In the genomic region with DNA sequence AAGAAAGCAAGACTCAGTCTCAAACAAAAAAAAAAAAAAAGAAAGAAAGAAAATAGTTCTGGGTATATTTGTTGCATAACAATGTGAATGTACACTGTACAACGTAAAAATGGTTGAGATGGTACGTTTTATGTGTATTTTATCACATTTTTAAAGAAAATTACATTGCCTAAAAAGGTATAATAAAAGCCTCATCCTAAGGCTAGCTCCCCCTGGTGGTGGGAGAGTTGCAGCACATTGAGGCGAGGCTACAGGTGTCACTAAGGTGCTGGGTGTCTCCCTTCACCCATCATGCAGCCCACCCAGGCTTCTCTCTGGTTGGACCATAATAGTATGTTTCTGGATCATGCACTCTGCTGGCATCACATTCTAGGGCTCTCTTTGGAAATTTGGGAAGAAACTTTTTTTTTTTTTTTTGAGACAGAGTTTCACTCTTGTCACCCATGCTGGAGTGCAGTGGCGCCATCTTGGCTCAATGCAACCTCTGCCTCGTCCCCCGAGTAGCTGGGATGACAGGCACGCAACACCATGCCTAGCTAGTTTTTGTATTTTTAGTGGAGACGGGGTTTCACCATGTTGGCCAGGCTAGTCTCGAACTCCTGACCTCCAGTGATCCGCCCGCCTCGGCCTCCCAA, we compare ENCODE assay signal across 8 cellular contexts. TPM values are rescaled to one million over a fixed set of nuclear protein-coding genes. Genes with fewer than 3 reads are reported as not detected.
DNase-seq lines count a peak whose midpoint lies in the region; ATAC-seq, FAIRE-seq and TF ChIP-seq lines count a peak whose summit lies in the region.

No MANE protein-coding gene starts in this region.

- DNase-seq in D721Med (ENCODE audit: insufficient read length, low spot score) (no peak), HUDEP-2 (lab: John Stamatoyannopoulos, UW; ENCODE audit: unreplicated experiment in 76 of 76) (peak in 62 of 76 experiments; percentile 2 to 63 (median 36)), T-helper 22 cell (ENCODE audit: low read depth) (peak; percentile 61), astrocyte of the hippocampus (ENCODE audit: low read depth, low spot score) (peak; percentile 66), kidney (no peak)
- peak; percentile 73 for DNase-seq in stimulated activated CD4-positive, alpha-beta T cell treated with anti-CD3 and anti-CD28 coated beads, Interleukin-4, amount 100 ng/mL, for 4 hours

- H3K4me3 ChIP-seq in kidney (ENCODE audit: low read length in 2 of 2), result no peak overlapping the region

- FAIRE-seq in D721Med (lab: Jason Lieb, UNC), result no peak
- FAIRE-seq in kidney (lab: Jason Lieb, UNC), result no peak

- H3K9me3 ChIP-seq in kidney (ENCODE audit: control insufficient read depth in 1 of 2, low read length in 2 of 2), result no peaks in the 10 kb centered on the region

- H3K4me1 ChIP-seq in kidney (ENCODE audit: control insufficient read depth in 1 of 2, insufficient read depth in 1 of 2, low read depth in 1 of 2, low read length in 2 of 2), result peaks cover 0 to 2% of the 10 kb centered on the region in 2 donors

- TF ChIP-seq CTCF in D721Med (IDR thresholded peaks at IDR 0.05; ENCODE audit: insufficient read depth, missing control alignments) (peak; percentile 73), kidney (IDR thresholded peaks at IDR 0.05; ENCODE audit: borderline replicate concordance, extremely low read depth, insufficient read depth) (peak; percentile 73)

- intact Hi-C loops in kidney (cut with DNase I), result no loop called here

- ATAC-seq in HG03460 (IDR thresholded peaks at IDR 0.05; ENCODE audit: unreplicated experiment), result no peak
- no peak for ATAC-seq in HG02763 (IDR thresholded peaks at IDR 0.05; ENCODE audit: unreplicated experiment)

- H3K9ac ChIP-seq in kidney (ENCODE audit: low read length in 2 of 2), result no peak overlapping the region

- no peak overlapping the region for H3K27ac ChIP-seq in kidney (ENCODE audit: low read depth in 2 of 2, low read length in 2 of 2)

- no peaks in the 10 kb centered on the region for H3K36me3 ChIP-seq in kidney (ENCODE audit: control insufficient read depth in 1 of 2, insufficient read depth in 2 of 2, low read length in 2 of 2)

RNA-seq across cellular contexts. Expression of a gene that starts 12.4 kb away (rescaled TPM):
- total RNA-seq in kidney, result 249 TPM
- polyA plus RNA-seq in kidney (ENCODE audit: insufficient read depth, low read depth, low replicate concordance), result 216 TPM

Comparison
In these comparisons a context has a peak if more than half of its experiments do, and no peak if none do; other contexts are left out.
1. DNase-seq: peak in HUDEP-2 (62 of 76), T-helper 22 cell (single experiment), astrocyte of the hippocampus (single experiment) and stimulated activated CD4-positive, alpha-beta T cell treated with anti-CD3 and anti-CD28 coated beads, Interleukin-4, amount 100 ng/mL, for 4 hours (2 of 2); none in D721Med (single experiment) and kidney (single experiment).